In genomic region chr2:167783266-167784070, GRCh38 we compare ENCODE assay signal across 11 cellular contexts.
DNase-seq lines count a peak whose midpoint lies in the region; ATAC-seq, FAIRE-seq and TF ChIP-seq lines count a peak whose summit lies in the region.
"Had no signal": no experiment of that assay in that cellular context is flagged by ENCODE, and none has a peak within 500 bp of the region (broad histone marks: within the 10 kb centered on the region; RNA-seq: fewer than 3 reads in every experiment).

No MANE protein-coding gene starts in this region.

- no peaks in the 10 kb centered on the region for H3K27me3 ChIP-seq in HepG2 (ENCODE audit: control insufficient read depth in 1 of 2, insufficient read depth in 2 of 2, low read length in 2 of 2)
- H3K27me3 ChIP-seq in right lobe of liver = no peaks in the 10 kb centered on the region
- H3K27me3 ChIP-seq in uterus = no peaks in the 10 kb centered on the region
- H3K27me3 ChIP-seq in PC-9 (ENCODE audit: insufficient read depth, low read depth) = no peaks in the 10 kb centered on the region
- H3K27me3 ChIP-seq: breast epithelium had no signal

- H3K4me1 ChIP-seq in HepG2 (ENCODE audit: insufficient read depth, low read length) = peaks cover 25% of the 10 kb centered on the region
- peaks cover 0 to 4% (median 0%) of the 10 kb centered on the region in 4 donors for H3K4me1 ChIP-seq in right lobe of liver
- H3K4me1 ChIP-seq in mesodermal cell (ENCODE audit: control insufficient read depth, insufficient read depth, low read length, poor library complexity, severe bottlenecking) = peaks cover 25% of the 10 kb centered on the region
- peaks cover 0 to 7% of the 10 kb centered on the region in 2 donors for H3K4me1 ChIP-seq in uterus
- H3K4me1 ChIP-seq in PC-9 (replicated peaks; ENCODE audit: insufficient read depth) = no peaks in the 10 kb centered on the region
- H3K4me1 ChIP-seq: breast epithelium had no signal

- no peaks in the 10 kb centered on the region for H3K9me2 ChIP-seq in PC-9 (ENCODE audit: insufficient read depth)

- no peak overlapping the region for H2AFZ ChIP-seq in HepG2 (ENCODE audit: low read length)
- no peak overlapping the region for H2AFZ ChIP-seq in PC-9

- H3K27ac ChIP-seq in HepG2 (ENCODE audit: extremely low read length, insufficient read depth, low read length) (no peak overlapping the region), right lobe of liver (no peak overlapping the region), caudate nucleus (ENCODE audit: low read depth, low read length) (peak overlapping the region; percentile 88), mesodermal cell (ENCODE audit: low read depth, low read length, severe bottlenecking) (peak overlapping the region; percentile 86), uterus (peak overlapping the region; percentile 3 to 49), PC-9 (no peak overlapping the region)
- H3K27ac ChIP-seq: breast epithelium had no signal

- intact Hi-C loops in HepG2 (cut with micrococcal nuclease; ENCODE audit: unreplicated experiment) (no loop called here), right lobe of liver (cut with DNase I) (no loop called here), uterus (cut with DNase I; ENCODE audit: low total_unique reads) (no loop called here), PC-9 (cut with micrococcal nuclease; ENCODE audit: unreplicated experiment) (no loop called here)

- no peak overlapping the region for H3K9ac ChIP-seq in HepG2 (ENCODE audit: insufficient read depth, low read depth, low read length)

- TF ChIP-seq CTCF in HepG2 (CRISPR knock-in tag; IDR thresholded peaks at IDR 0.05) (no peak), right lobe of liver (IDR thresholded peaks at IDR 0.05) (no peak), uterus (IDR thresholded peaks at IDR 0.05) (no peak), PC-9 (conservative IDR thresholded peaks at IDR 0.05) (no peak)

- no peak for TF ChIP-seq POLR2A in HepG2 (IDR thresholded peaks at IDR 0.05; ENCODE audit: insufficient read depth in 1 of 2, low read depth in 2 of 2, low read length in 2 of 2)
- TF ChIP-seq POLR2A in right lobe of liver (IDR thresholded peaks at IDR 0.05) = no peak
- no peak for TF ChIP-seq POLR2A in uterus (IDR thresholded peaks at IDR 0.05)

- TF ChIP-seq EP300 in HepG2 (IDR thresholded peaks at IDR 0.05; ENCODE audit: low read depth in 2 of 2, low read length in 2 of 2) (no peak), HepG2 (CRISPR knock-in tag; IDR thresholded peaks at IDR 0.05; ENCODE audit: borderline replicate concordance) (no peak)

- H3K9me3 ChIP-seq in HepG2 (ENCODE audit: low read length) (no peaks in the 10 kb centered on the region), right lobe of liver (no peaks in the 10 kb centered on the region), mesodermal cell (ENCODE audit: control insufficient read depth, low read length) (no peaks in the 10 kb centered on the region), uterus (no peaks in the 10 kb centered on the region), PC-9 (ENCODE audit: insufficient read depth, low read depth) (no peaks in the 10 kb centered on the region)
- H3K9me3 ChIP-seq: breast epithelium had no signal

- DNase-seq in HepG2 (ENCODE audit: low spot score) (no peak), right lobe of liver (no peak), caudate nucleus (lab: John Stamatoyannopoulos, UW) (peak in 24 of 61 donors; percentile 1 to 59 (median 26)), uterus (peak; percentile 24 to 40), PC-9 (no peak)
- no peak for DNase-seq in stimulated activated CD4-positive, alpha-beta T cell treated with anti-CD3 and anti-CD28 coated beads, Interleukin-12 subunit alpha, Interleukin-12 subunit beta, amount 100 ng/mL, for 4 hours
- DNase-seq: activated CD8-positive, alpha-beta memory T cell treated with anti-CD3 and anti-CD28 coated beads, Interleukin-2, amount 50 U/mL, for 4 hours; NCI-H1092 had no signal

- H3K4me2 ChIP-seq in HepG2 (ENCODE audit: low read depth, low read length) (peak overlapping the region; percentile 37), PC-9 (no peak overlapping the region)

- H3K79me2 ChIP-seq in HepG2 (ENCODE audit: insufficient read depth, low read length) (no peaks in the 10 kb centered on the region), PC-9 (ENCODE audit: low read depth) (no peaks in the 10 kb centered on the region)

- H3K36me3 ChIP-seq in HepG2 (replicated peaks in 1 of 2; ENCODE audit: control insufficient read depth in 1 of 2, insufficient read depth in 2 of 2, low read length in 2 of 2) (no peaks in the 10 kb centered on the region), right lobe of liver (no peaks in the 10 kb centered on the region), mesodermal cell (ENCODE audit: control insufficient read depth, insufficient read depth, low read length) (no peaks in the 10 kb centered on the region), uterus (no peaks in the 10 kb centered on the region), PC-9 (ENCODE audit: low read depth) (no peaks in the 10 kb centered on the region)
- H3K36me3 ChIP-seq: breast epithelium had no signal

- H4K20me1 ChIP-seq in HepG2 (ENCODE audit: insufficient read depth, low read length) (no peaks in the 10 kb centered on the region), PC-9 (ENCODE audit: insufficient read depth) (no peaks in the 10 kb centered on the region)

- no peak for FAIRE-seq in HepG2 (lab: Jason Lieb, UNC)

- POLR2A ChIA-PET in HepG2 (lab: Yijun Ruan, JAX) = no interaction called here
- POLR2A ChIA-PET in PC-9 (lab: Charles Lee; ENCODE audit: unreplicated experiment) = no interaction called here

- no peaks in the 10 kb centered on the region for H3F3A ChIP-seq in PC-9 (ENCODE audit: insufficient read depth, low read depth)

- no peak for TF ChIP-seq RAD21 in HepG2 (CRISPR knock-in tag; IDR thresholded peaks at IDR 0.05)

- H3K4me3 ChIP-seq in HepG2 (replicated peaks in 1 of 3; ENCODE audit: insufficient read depth in 1 of 3, low read depth in 2 of 3, low read length in 3 of 3) (no peak overlapping the region), right lobe of liver (no peak overlapping the region), mesodermal cell (ENCODE audit: extremely low read depth, insufficient read depth, low read length, poor library complexity, severe bottlenecking) (no peak overlapping the region), uterus (no peak overlapping the region), PC-9 (no peak overlapping the region)
- H3K4me3 ChIP-seq: breast epithelium had no signal

- ATAC-seq in HepG2 = no peak
- ATAC-seq in right lobe of liver = no peak
- ATAC-seq in GM19455 (IDR thresholded peaks at IDR 0.05; ENCODE audit: unreplicated experiment) = no peak

- in situ Hi-C loops in HepG2 (cut with HindIII; ENCODE audit: extremely low pct_ligation_motif_present, low pct_unique_long_range_greater_than_20kb) = no loop called here

- BruUV-seq in HepG2 (replicated peaks; lab: Mats Ljungman, UMichigan) (no TSS peak), PC-9 (replicated peaks; lab: Mats Ljungman, UMichigan) (no TSS peak)

- CTCF ChIA-PET in HepG2 (lab: Yijun Ruan, JAX; ENCODE audit: low intra/inter-chr PET ratio, low total read pairs) = no interaction called here
- CTCF ChIA-PET in PC-9 (lab: Charles Lee) = no interaction called here

- 13% methylated on average over 5 of the region's 5 CpGs for WGBS in HepG2 (ENCODE audit: low lambda C conversion rate)
- 24% methylated on average over 5 of the region's 5 CpGs for WGBS in right lobe of liver (ENCODE audit: insufficient coverage, low coverage, low lambda C conversion rate, missing lambda C conversion rate)
- WGBS in mesodermal cell (ENCODE audit: insufficient coverage in 2 of 2), 2 experiments = 13 to 53% methylated on average over 3 to 4 of the region's 5 CpGs

TF ChIP-seq in HepG2, 621 proteins besides CTCF, POLR2A, EP300 and RAD21 (continues in another document):
- no peak for TF ChIP-seq LBX2 (CRISPR knock-in tag; IDR thresholded peaks at IDR 0.05; ENCODE audit: borderline replicate concordance)
- no peak for TF ChIP-seq NCOA5 (CRISPR knock-in tag; IDR thresholded peaks at IDR 0.05)
- TF ChIP-seq POLR2AphosphoS5 (IDR thresholded peaks at IDR 0.05; ENCODE audit: low read depth, low read length) = no peak
- TF ChIP-seq CEBPZ (IDR thresholded peaks at IDR 0.05; ENCODE audit: low read length) = no peak

Comparison
In these comparisons a context has a peak if more than half of its experiments do, and no peak if none do; other contexts are left out.
1. DNase-seq: peak in uterus (2 of 2); none in HepG2 (single experiment), right lobe of liver (0 of 3), PC-9 (0 of 2) and stimulated activated CD4-positive, alpha-beta T cell treated with anti-CD3 and anti-CD28 coated beads, Interleukin-12 subunit alpha, Interleukin-12 subunit beta, amount 100 ng/mL, for 4 hours (single experiment).
2. H3K27ac ChIP-seq: peak in caudate nucleus (single experiment), mesodermal cell (single experiment) and uterus (2 of 2); none in HepG2 (single experiment), right lobe of liver (0 of 3) and PC-9 (single experiment).